In genomic region chr10:94344522-94345122, GRCh38 we compare ENCODE assay signal across 13 cellular contexts. TPM values are rescaled to one million over a fixed set of nuclear protein-coding genes. Genes with fewer than 3 reads are reported as not detected.
DNase-seq lines count a peak whose midpoint lies in the region; ATAC-seq lines count a peak whose summit lies in the region.
"Had no signal": no experiment of that assay in that cellular context is flagged by ENCODE, and none has a peak within 500 bp of the region (broad histone marks: within the 10 kb centered on the region; RNA-seq: fewer than 3 reads in every experiment).

No MANE protein-coding gene starts in this region.

- H3K36me3 ChIP-seq in CD8-positive, alpha-beta memory T cell (ENCODE audit: insufficient read depth, low read length), result peaks cover 29% of the 10 kb centered on the region

- no peaks in the 10 kb centered on the region for H3K4me1 Mint-ChIP-seq in activated CD4-positive, alpha-beta T cell treated with anti-CD3 and anti-CD28 coated beads for 36 hours
- no peaks in the 10 kb centered on the region for H3K4me1 Mint-ChIP-seq in CD8-positive, alpha-beta memory T cell
- H3K4me1 Mint-ChIP-seq: activated T-helper 17 cell treated with anti-CD3 and anti-CD28 coated beads, Interleukin-2, amount 50 U/mL, for 72 hours had no signal

- no peak overlapping the region for H3K4me3 Mint-ChIP-seq in activated CD4-positive, alpha-beta T cell treated with anti-CD3 and anti-CD28 coated beads for 36 hours
- no peak overlapping the region for H3K4me3 Mint-ChIP-seq in CD8-positive, alpha-beta memory T cell
- H3K4me3 Mint-ChIP-seq: activated T-helper 17 cell treated with anti-CD3 and anti-CD28 coated beads, Interleukin-2, amount 50 U/mL, for 72 hours had no signal

- H3K9me3 ChIP-seq in CD8-positive, alpha-beta memory T cell (ENCODE audit: low read length), result no peaks in the 10 kb centered on the region

- no peaks in the 10 kb centered on the region for H3K27me3 Mint-ChIP-seq in activated CD4-positive, alpha-beta T cell treated with anti-CD3 and anti-CD28 coated beads for 36 hours
- H3K27me3 Mint-ChIP-seq in CD8-positive, alpha-beta memory T cell, result no peaks in the 10 kb centered on the region
- H3K27me3 Mint-ChIP-seq: activated T-helper 17 cell treated with anti-CD3 and anti-CD28 coated beads, Interleukin-2, amount 50 U/mL, for 72 hours had no signal

- POLR2A ChIA-PET in activated CD4-positive, alpha-beta T cell treated with anti-CD3 and anti-CD28 coated beads for 36 hours (lab: Charles Lee), result no interaction called here
- POLR2A ChIA-PET in CD8-positive, alpha-beta memory T cell (lab: Charles Lee), result no interaction called here

- intact Hi-C loops in activated CD4-positive, alpha-beta T cell treated with anti-CD3 and anti-CD28 coated beads for 36 hours (cut with DNase I, micrococcal nuclease), result no loop called here
- intact Hi-C loops in head of caudate nucleus (cut with DNase I), result no loop called here

- no peaks in the 10 kb centered on the region for H3K4me1 ChIP-seq in CD8-positive, alpha-beta memory T cell (ENCODE audit: insufficient read depth, low read length)

- CTCF ChIA-PET in activated CD4-positive, alpha-beta T cell treated with anti-CD3 and anti-CD28 coated beads for 36 hours (lab: Charles Lee), result interaction anchor here (1.0 to 1.4 kb wide), 2 partner anchors 11 to 13 kb away, joined by 3 to 4 read pairs; no protein-coding TSS in a partner anchor
- CTCF ChIA-PET in CD8-positive, alpha-beta memory T cell (lab: Charles Lee), result no interaction called here

- H3K4me3 ChIP-seq in CD8-positive, alpha-beta memory T cell (ENCODE audit: low read length), result no peak overlapping the region

- DNase-seq in activated CD4-positive, alpha-beta T cell treated with anti-CD3 and anti-CD28 coated beads for 36 hours, result no peak
- no peak for DNase-seq in activated CD4-positive, alpha-beta T cell treated with anti-CD3 and anti-CD28 coated beads, Interleukin-2, amount 50 U/mL, for 1 hour
- no peak for DNase-seq in activated CD8-positive, alpha-beta memory T cell treated with anti-CD3 and anti-CD28 coated beads for 24 hours
- no peak for DNase-seq in head of caudate nucleus
- no peak for DNase-seq in left lobe of liver (ENCODE audit: low spot score)
- no peak for DNase-seq in CD8-positive, alpha-beta memory T cell
- DNase-seq: 8988T, DMS79 treated with DMSO at 0.1 percent for 48 hours, NCI-H2171, right cardiac atrium had no signal

- no peak overlapping the region for H3K27ac ChIP-seq in CD8-positive, alpha-beta memory T cell (ENCODE audit: low read depth, low read length)

- ATAC-seq in activated CD4-positive, alpha-beta T cell treated with anti-CD3 and anti-CD28 coated beads for 36 hours, result peak; percentile 16
- ATAC-seq in HG02678 (IDR thresholded peaks at IDR 0.05; ENCODE audit: unreplicated experiment) (peak; percentile 98), HG03469 (IDR thresholded peaks at IDR 0.05; ENCODE audit: unreplicated experiment) (peak; percentile 85), left lobe of liver (no peak)
- ATAC-seq: activated T-helper 17 cell treated with anti-CD3 and anti-CD28 coated beads, Interleukin-2, amount 50 U/mL, for 72 hours; right cardiac atrium had no signal

- peaks cover 45% of the 10 kb centered on the region for H3K36me3 Mint-ChIP-seq in activated CD4-positive, alpha-beta T cell treated with anti-CD3 and anti-CD28 coated beads for 36 hours (ENCODE audit: low read depth)
- peaks cover 7 to 80% (median 18%) of the 10 kb centered on the region in 3 donors for H3K36me3 Mint-ChIP-seq in CD8-positive, alpha-beta memory T cell

- no peak overlapping the region for H3K27ac Mint-ChIP-seq in activated CD4-positive, alpha-beta T cell treated with anti-CD3 and anti-CD28 coated beads for 36 hours
- H3K27ac Mint-ChIP-seq in CD8-positive, alpha-beta memory T cell, result no peak overlapping the region
- H3K27ac Mint-ChIP-seq: activated T-helper 17 cell treated with anti-CD3 and anti-CD28 coated beads, Interleukin-2, amount 50 U/mL, for 72 hours had no signal

- no peaks in the 10 kb centered on the region for H3K27me3 ChIP-seq in CD8-positive, alpha-beta memory T cell (ENCODE audit: insufficient read depth, low read length, poor library complexity, severe bottlenecking)

- no peaks in the 10 kb centered on the region for H3K9me3 Mint-ChIP-seq in activated CD4-positive, alpha-beta T cell treated with anti-CD3 and anti-CD28 coated beads for 36 hours (ENCODE audit: low read depth)
- no peaks in the 10 kb centered on the region for H3K9me3 Mint-ChIP-seq in CD8-positive, alpha-beta memory T cell
- H3K9me3 Mint-ChIP-seq: activated T-helper 17 cell treated with anti-CD3 and anti-CD28 coated beads, Interleukin-2, amount 50 U/mL, for 72 hours had no signal

RNA-seq across cellular contexts. Expression of gene NOC3L, which starts 18.1 kb away (rescaled TPM):
- 10 to 100 TPM; 50.7 to 53.7 TPM for total RNA-seq in activated CD4-positive, alpha-beta T cell treated with anti-CD3 and anti-CD28 coated beads for 36 hours
- 5.5 TPM for total RNA-seq in left lobe of liver
- total RNA-seq in CD8-positive, alpha-beta memory T cell, result 10 to 100 TPM; 57.2 TPM
- polyA plus RNA-seq in CD8-positive, alpha-beta memory T cell, result 14.0 TPM

RNA-seq across cellular contexts. Expression of gene TBC1D12, which starts 57.7 kb away (rescaled TPM):
- total RNA-seq in activated CD4-positive, alpha-beta T cell treated with anti-CD3 and anti-CD28 coated beads for 36 hours, result under 1 TPM; 0.35 to 0.39 TPM
- total RNA-seq in left lobe of liver, result 4.5 TPM
- total RNA-seq in CD8-positive, alpha-beta memory T cell, result under 1 TPM; 0.46 to 0.78 TPM
- polyA plus RNA-seq in CD8-positive, alpha-beta memory T cell, result not detected
